In genomic region chr4:142248946-142249345, GRCh38 we compare ENCODE assay signal across 1 cellular context.
TF ChIP-seq lines count a peak whose summit lies in the region.

No MANE protein-coding gene starts in this region.

TF ChIP-seq in IMR-90, 13 proteins besides CTCF, POLR2A, EP300 and RAD21:
- TF ChIP-seq SMC3 (IDR thresholded peaks at IDR 0.05; ENCODE audit: low read depth, low read length): no peak
- peak; percentile 51 for TF ChIP-seq MAFK (IDR thresholded peaks at IDR 0.05; ENCODE audit: low read depth, low read length)
- TF ChIP-seq RCOR1 (IDR thresholded peaks at IDR 0.05; ENCODE audit: insufficient replicate concordance, low read length): peak; percentile 23
- TF ChIP-seq FOS (IDR thresholded peaks at IDR 0.05; ENCODE audit: low read depth, low read length): peak; percentile 93
- no peak for TF ChIP-seq CHD1 (IDR thresholded peaks at IDR 0.05; ENCODE audit: low read depth, low read length)
- TF ChIP-seq RFX5 (IDR thresholded peaks at IDR 0.05; ENCODE audit: low read depth, low read length): no peak
- TF ChIP-seq BHLHE40 (IDR thresholded peaks at IDR 0.05; ENCODE audit: low read depth, low read length): peak; percentile 42
- TF ChIP-seq CEBPB (IDR thresholded peaks at IDR 0.05; ENCODE audit: low read depth, low read length): peak; percentile 89
